Comparison of ENCODE assay signal across 8 cellular contexts in the genomic region with DNA sequence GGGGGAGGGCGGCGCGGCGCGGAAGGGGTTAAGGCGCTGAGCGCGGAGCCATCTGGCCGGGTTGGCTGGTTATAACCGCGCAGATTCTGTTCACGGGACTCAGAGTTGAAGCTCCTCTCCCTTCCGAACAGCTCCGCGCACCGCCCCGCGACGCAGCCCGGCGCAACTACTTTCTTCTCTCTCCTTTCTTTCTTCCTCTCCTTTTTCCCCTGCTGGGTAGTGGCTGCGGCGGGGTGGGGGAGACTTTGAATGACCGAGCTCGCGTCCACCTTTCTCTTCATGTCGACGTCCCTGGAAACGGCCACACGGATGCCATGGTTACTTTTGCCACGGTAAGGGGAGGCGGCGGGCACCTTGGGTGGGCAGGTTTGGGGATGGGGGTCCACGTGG. TPM values are rescaled to one million over a fixed set of nuclear protein-coding genes. Genes with fewer than 3 reads are reported as not detected.
DNase-seq lines count a peak whose midpoint lies in the region; ATAC-seq lines count a peak whose summit lies in the region.

A gene (plus strand): TSS at position 98 of the 390 bp plus-strand sequence. CDS start 217 bp downstream, at position 315.

- H3K27me3 Mint-ChIP-seq in activated T-cell treated with anti-CD3 and anti-CD28 coated beads, Interleukin-2, amount 50 U/mL, for 72 hours (ENCODE audit: low read depth): peaks cover 62% of the 10 kb centered on the region
- peaks cover 56% of the 10 kb centered on the region for H3K27me3 Mint-ChIP-seq in activated naive CD8-positive, alpha-beta T cell treated with anti-CD3 and anti-CD28 coated beads, Interleukin-2, amount 10 ng/mL, durations not matched to agents 7 days and 5 days

- H3K36me3 Mint-ChIP-seq in activated T-cell treated with anti-CD3 and anti-CD28 coated beads, Interleukin-2, amount 50 U/mL, for 72 hours (ENCODE audit: insufficient read depth in 2 of 2): peaks cover 0 to 1% of the 10 kb centered on the region in 2 donors
- peaks cover 1% of the 10 kb centered on the region for H3K36me3 Mint-ChIP-seq in activated naive CD8-positive, alpha-beta T cell treated with anti-CD3 and anti-CD28 coated beads, Interleukin-2, amount 10 ng/mL, durations not matched to agents 7 days and 5 days

- peaks cover 32% of the 10 kb centered on the region for H3K4me1 ChIP-seq in stomach smooth muscle (ENCODE audit: control insufficient read depth, insufficient read depth, low read length)

- no peaks in the 10 kb centered on the region for H3K9me3 ChIP-seq in stomach smooth muscle (ENCODE audit: control insufficient read depth in 2 of 2, low read length in 2 of 2)

- H3K4me3 ChIP-seq in stomach smooth muscle (ENCODE audit: low read length in 2 of 2): peak within 1 kb of the TSS; percentile 71 to 72

- peaks cover 8% of the 10 kb centered on the region for H3K4me1 Mint-ChIP-seq in activated T-cell treated with anti-CD3 and anti-CD28 coated beads, Interleukin-2, amount 50 U/mL, for 72 hours (ENCODE audit: low read depth)
- peaks cover 8% of the 10 kb centered on the region for H3K4me1 Mint-ChIP-seq in activated naive CD8-positive, alpha-beta T cell treated with anti-CD3 and anti-CD28 coated beads, Interleukin-2, amount 10 ng/mL, durations not matched to agents 7 days and 5 days

- no peak within 1 kb of the TSS for H3K27ac ChIP-seq in stomach smooth muscle (ENCODE audit: low read length)

- POLR2A ChIA-PET in activated naive CD8-positive, alpha-beta T cell treated with anti-CD3 and anti-CD28 coated beads, Interleukin-2, amount 10 ng/mL, durations not matched to agents 7 days and 5 days (lab: Charles Lee): no interaction called here

- DNase-seq in activated T-cell treated with anti-CD3 and anti-CD28 coated beads, Interleukin-2, amount 50 U/mL, for 72 hours: peak in 1 of 2 donors; percentile 6
- no peak for DNase-seq in activated T-cell treated with anti-CD3 and anti-CD28 coated beads, Interleukin-2, amount 50 U/mL, for 48 hours
- no peak for DNase-seq in activated naive CD8-positive, alpha-beta T cell treated with anti-CD3 and anti-CD28 coated beads, Interleukin-2, amount 10 ng/mL, durations not matched to agents 7 days and 5 days
- DNase-seq in iPS-NIHi11 (ENCODE audit: low spot score): peak; percentile 80
- DNase-seq in NCI-H2171 treated with DMSO at 0.1 percent for 48 hours (lab: John Stamatoyannopoulos, UW): no peak
- DNase-seq in stimulated activated CD4-positive, alpha-beta T cell treated with anti-CD3 and anti-CD28 coated beads, Interleukin-2, amount 100 ng/mL, for 24 hours: no peak
- DNase-seq in NCI-H187 (lab: John Stamatoyannopoulos, UW): no peak

- H3K27ac Mint-ChIP-seq in activated T-cell treated with anti-CD3 and anti-CD28 coated beads, Interleukin-2, amount 50 U/mL, for 72 hours: no peak within 1 kb of the TSS
- no peak within 1 kb of the TSS for H3K27ac Mint-ChIP-seq in activated naive CD8-positive, alpha-beta T cell treated with anti-CD3 and anti-CD28 coated beads, Interleukin-2, amount 10 ng/mL, durations not matched to agents 7 days and 5 days

- peak within 1 kb of the TSS; percentile 68 to 69 for H3K4me3 Mint-ChIP-seq in activated T-cell treated with anti-CD3 and anti-CD28 coated beads, Interleukin-2, amount 50 U/mL, for 72 hours
- peak within 1 kb of the TSS; percentile 42 for H3K4me3 Mint-ChIP-seq in activated naive CD8-positive, alpha-beta T cell treated with anti-CD3 and anti-CD28 coated beads, Interleukin-2, amount 10 ng/mL, durations not matched to agents 7 days and 5 days

- H3K9ac ChIP-seq in stomach smooth muscle (ENCODE audit: low read length in 2 of 2): peak within 1 kb of the TSS in 1 of 2 donors; percentile 38

- no peak for ATAC-seq in activated T-cell treated with anti-CD3 and anti-CD28 coated beads, Interleukin-2, amount 50 U/mL, for 72 hours (replicated peaks in 1 of 2)
- no peak for ATAC-seq in activated naive CD8-positive, alpha-beta T cell treated with anti-CD3 and anti-CD28 coated beads, Interleukin-2, amount 10 ng/mL, durations not matched to agents 7 days and 5 days (ENCODE audit: low read depth)

- H3K36me3 ChIP-seq in stomach smooth muscle (ENCODE audit: control insufficient read depth in 2 of 2, insufficient read depth in 2 of 2, low read length in 2 of 2): no peaks in the 10 kb centered on the region

- no peaks in the 10 kb centered on the region for H3K9me3 Mint-ChIP-seq in activated T-cell treated with anti-CD3 and anti-CD28 coated beads, Interleukin-2, amount 50 U/mL, for 72 hours
- H3K9me3 Mint-ChIP-seq in activated naive CD8-positive, alpha-beta T cell treated with anti-CD3 and anti-CD28 coated beads, Interleukin-2, amount 10 ng/mL, durations not matched to agents 7 days and 5 days: no peaks in the 10 kb centered on the region

- H3K27me3 ChIP-seq in stomach smooth muscle (ENCODE audit: control insufficient read depth in 1 of 2, insufficient read depth in 2 of 2, low read length in 2 of 2): peaks cover 46 to 56% of the 10 kb centered on the region in 2 donors

RNA-seq across cellular contexts. Expression of the gene that starts here (rescaled TPM):
- total RNA-seq in activated T-cell treated with anti-CD3 and anti-CD28 coated beads, Interleukin-2, amount 50 U/mL, for 72 hours: not detected
- total RNA-seq in activated naive CD8-positive, alpha-beta T cell treated with anti-CD3 and anti-CD28 coated beads, Interleukin-2, amount 10 ng/mL, durations not matched to agents 7 days and 5 days: not detected
